In genomic region chr1:30760596-30761311, GRCh38 we compare ENCODE assay signal across 1 cellular context.
A peak's percentile ranks its signal among the peaks of the same experiment; 100 is the strongest.
TF ChIP-seq lines count a peak whose summit lies in the region.

No MANE protein-coding gene starts in this region.

TF ChIP-seq in GM12878, 131 proteins besides CTCF, POLR2A, EP300 and RAD21:
- TF ChIP-seq EED (IDR thresholded peaks at IDR 0.05; ENCODE audit: low read depth) (peak; percentile 71; the same call in 1 of the 2 replicates), MAX (IDR thresholded peaks at IDR 0.05; ENCODE audit: low read depth, low read length) (0 out of 2 replicates have a peak, but pooled peaks have one; percentile 19), HDGF (IDR thresholded peaks at IDR 0.05) (peak; percentile 59; the same call in 1 of the 2 replicates), ZNF687 (IDR thresholded peaks at IDR 0.05) (peak; percentile 12; the same call in 1 of the 2 replicates), RB1 (IDR thresholded peaks at IDR 0.05; ENCODE audit: borderline replicate concordance) (no peak), TCF12 (IDR thresholded peaks at IDR 0.05; ENCODE audit: low read depth, low read length) (peak; percentile 73), IKZF2 (IDR thresholded peaks at IDR 0.05) (peak in 1 of 2 experiments; percentile 7; a peak in 1 of 4 replicates), BMI1 (IDR thresholded peaks at IDR 0.05; ENCODE audit: borderline replicate concordance) (no peak), ETV6 (conservative IDR thresholded peaks at IDR 0.05 in 1 of 2, IDR thresholded peaks at IDR 0.05 in 1 of 2; ENCODE audit: borderline replicate concordance in 1 of 2, low read depth in 1 of 2) (0 out of 4 replicates have a peak, but pooled peaks of 1 of the 2 experiments have one; percentile 25), ASH2L (IDR thresholded peaks at IDR 0.05; ENCODE audit: borderline replicate concordance, low read depth) (no peak), SPI1 (IDR thresholded peaks at IDR 0.05; ENCODE audit: borderline replicate concordance, insufficient read depth, low read depth, low read length) (peak; percentile 22; the same call in 1 of the 2 replicates), KDM1A (IDR thresholded peaks at IDR 0.05; ENCODE audit: borderline replicate concordance) (no peak), TCF3 (IDR thresholded peaks at IDR 0.05; ENCODE audit: borderline replicate concordance, insufficient read depth, low read depth, low read length) (peak; percentile 68; the same call in 1 of the 2 replicates)
- TF ChIP-seq, protein P1, sequence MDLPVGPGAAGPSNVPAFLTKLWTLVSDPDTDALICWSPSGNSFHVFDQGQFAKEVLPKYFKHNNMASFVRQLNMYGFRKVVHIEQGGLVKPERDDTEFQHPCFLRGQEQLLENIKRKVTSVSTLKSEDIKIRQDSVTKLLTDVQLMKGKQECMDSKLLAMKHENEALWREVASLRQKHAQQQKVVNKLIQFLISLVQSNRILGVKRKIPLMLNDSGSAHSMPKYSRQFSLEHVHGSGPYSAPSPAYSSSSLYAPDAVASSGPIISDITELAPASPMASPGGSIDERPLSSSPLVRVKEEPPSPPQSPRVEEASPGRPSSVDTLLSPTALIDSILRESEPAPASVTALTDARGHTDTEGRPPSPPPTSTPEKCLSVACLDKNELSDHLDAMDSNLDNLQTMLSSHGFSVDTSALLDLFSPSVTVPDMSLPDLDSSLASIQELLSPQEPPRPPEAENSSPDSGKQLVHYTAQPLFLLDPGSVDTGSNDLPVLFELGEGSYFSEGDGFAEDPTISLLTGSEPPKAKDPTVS (IDR thresholded peaks at IDR 0.05; ENCODE audit: low read depth, low read length), result no peak
TF ChIP-seq in GM12878: peak in this region for 9.
